ENCODE assay signal across 14 cellular contexts in the genomic region with DNA sequence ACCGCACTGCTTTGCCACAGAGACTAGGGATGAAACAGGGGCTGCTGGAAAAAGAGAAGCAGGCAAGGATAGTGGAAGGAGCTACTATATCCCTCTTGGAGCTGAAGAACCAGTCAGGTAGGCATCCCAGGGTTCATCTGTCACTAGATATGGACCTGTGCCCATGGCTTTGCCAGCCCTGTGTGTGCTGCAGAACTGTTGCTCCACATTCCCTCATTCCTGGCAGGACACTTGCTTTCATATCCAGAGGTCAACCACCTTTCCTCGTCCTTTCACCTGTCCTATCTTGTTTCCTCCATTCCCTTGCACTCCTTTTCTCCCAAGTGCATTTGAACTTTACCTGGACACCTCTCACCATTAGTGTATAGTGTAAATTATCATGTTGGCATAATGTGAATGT. TPM values are rescaled to one million over a fixed set of nuclear protein-coding genes. Genes with fewer than 3 reads are reported as not detected.
A peak's percentile ranks its signal among the peaks of the same experiment; 100 is the strongest.
DNase-seq lines count a peak whose midpoint lies in the region; ATAC-seq, FAIRE-seq and TF ChIP-seq lines count a peak whose summit lies in the region.
"Had no signal": no experiment of that assay in that cellular context is flagged by ENCODE, and none has a peak within 500 bp of the region (broad histone marks: within the 10 kb centered on the region; RNA-seq: fewer than 3 reads in every experiment).

No MANE protein-coding gene starts in this region.

- no peak for TF ChIP-seq POLR2A in GM12891 (IDR thresholded peaks at IDR 0.05; ENCODE audit: low read depth, low read length)

- H3K36me3 ChIP-seq in CD4-positive, CD25-positive, alpha-beta regulatory T cell (ENCODE audit: control insufficient read depth, insufficient read depth, low read length): peaks cover 3% of the 10 kb centered on the region
- H3K36me3 ChIP-seq: adrenal gland had no signal

- peak overlapping the region; percentile 92 to 98 (median 97) for H3K27ac Mint-ChIP-seq in CD4-positive, CD25-positive, alpha-beta regulatory T cell
- H3K27ac Mint-ChIP-seq in nephron progenitor cell: peak overlapping the region; percentile 28

- no peak for ATAC-seq in CD4-positive, CD25-positive, alpha-beta regulatory T cell (ENCODE audit: low read depth in 2 of 2)
- ATAC-seq in GM19351 (IDR thresholded peaks at IDR 0.05; ENCODE audit: unreplicated experiment) (no peak), GM18858 (IDR thresholded peaks at IDR 0.05; ENCODE audit: unreplicated experiment) (no peak)

- no peaks in the 10 kb centered on the region for H3K27me3 Mint-ChIP-seq in CD4-positive, CD25-positive, alpha-beta regulatory T cell
- H3K27me3 Mint-ChIP-seq in nephron progenitor cell (ENCODE audit: low read depth, poor library complexity): no peaks in the 10 kb centered on the region

- H3K4me3 Mint-ChIP-seq in CD4-positive, CD25-positive, alpha-beta regulatory T cell: peak overlapping the region; percentile 51 to 85 (median 84)
- H3K4me3 Mint-ChIP-seq in nephron progenitor cell: no peak overlapping the region

- peaks cover 18% of the 10 kb centered on the region for H3K36me3 Mint-ChIP-seq in CD4-positive, CD25-positive, alpha-beta regulatory T cell
- peaks cover 10% of the 10 kb centered on the region for H3K36me3 Mint-ChIP-seq in nephron progenitor cell (ENCODE audit: low read depth)

- peak overlapping the region; percentile 89 for H3K27ac ChIP-seq in CD4-positive, CD25-positive, alpha-beta regulatory T cell (ENCODE audit: insufficient read depth, low read length, poor library complexity, severe bottlenecking)
- H3K27ac ChIP-seq: adrenal gland, GM23248 had no signal

- no peak for DNase-seq in CD4-positive, CD25-positive, alpha-beta regulatory T cell
- DNase-seq in GM12891 (ENCODE audit: insufficient read length, low spot score): no peak
- peak; percentile 59 for DNase-seq in cerebellar cortex (ENCODE audit: low spot score)
- DNase-seq in nephron progenitor cell: no peak
- no peak for DNase-seq in OCI-M1 (lab: John Stamatoyannopoulos, UW)
- DNase-seq: GM23248, IMR-90, NCI-H1417, NCI-H226, SK-N-SH had no signal

- peak overlapping the region; percentile 88 for H3K4me3 ChIP-seq in CD4-positive, CD25-positive, alpha-beta regulatory T cell (ENCODE audit: low read depth, low read length)
- H3K4me3 ChIP-seq: adrenal gland, GM23248 had no signal

- peaks cover 44 to 89% (median 69%) of the 10 kb centered on the region in 4 donors for H3K4me1 Mint-ChIP-seq in CD4-positive, CD25-positive, alpha-beta regulatory T cell
- no peaks in the 10 kb centered on the region for H3K4me1 Mint-ChIP-seq in nephron progenitor cell

- no peaks in the 10 kb centered on the region for H3K27me3 ChIP-seq in CD4-positive, CD25-positive, alpha-beta regulatory T cell (ENCODE audit: control insufficient read depth, insufficient read depth, low read length)
- H3K27me3 ChIP-seq: adrenal gland had no signal

- peak; percentile 5 for FAIRE-seq in GM12891 (lab: Jason Lieb, UNC)
- FAIRE-seq: colon had no signal

- no peaks in the 10 kb centered on the region for H3K9me3 ChIP-seq in CD4-positive, CD25-positive, alpha-beta regulatory T cell (ENCODE audit: control insufficient read depth in 2 of 2, low read length in 2 of 2)
- H3K9me3 ChIP-seq: adrenal gland, SK-N-SH had no signal

- no peak for TF ChIP-seq CTCF in nephron progenitor cell (IDR thresholded peaks at IDR 0.05)

- H3K4me1 ChIP-seq in CD4-positive, CD25-positive, alpha-beta regulatory T cell (ENCODE audit: control insufficient read depth, insufficient read depth, low read length, poor library complexity, severe bottlenecking): peaks cover 98% of the 10 kb centered on the region

- no peaks in the 10 kb centered on the region for H3K9me3 Mint-ChIP-seq in CD4-positive, CD25-positive, alpha-beta regulatory T cell
- H3K9me3 Mint-ChIP-seq in nephron progenitor cell: no peaks in the 10 kb centered on the region

TF ChIP-seq in GM12891, 5 proteins besides CTCF, POLR2A, EP300 and RAD21:
- TF ChIP-seq PAX5 (IDR thresholded peaks at IDR 0.05; ENCODE audit: insufficient read depth, low read length, severe bottlenecking): no peak
TF ChIP-seq in GM12891: peak in this region for 0.

RNA-seq across cellular contexts. Expression of gene SNRK, which starts 12.0 kb away (rescaled TPM):
- 158 TPM for total RNA-seq in CD4-positive, CD25-positive, alpha-beta regulatory T cell
- 10 to 100 TPM; 40.7 to 56.9 (median 48.1) TPM for polyA plus RNA-seq in CD4-positive, CD25-positive, alpha-beta regulatory T cell
- polyA plus RNA-seq in GM12891 (2012; ENCODE audit: low read depth, missing spikeins): 3.8 TPM
